ENCODE assay signal across 8 cellular contexts in genomic region chr10:26555719-26556368, GRCh38.
DNase-seq lines count a peak whose midpoint lies in the region; ATAC-seq and TF ChIP-seq lines count a peak whose summit lies in the region.

No MANE protein-coding gene starts in this region.

- no peaks in the 10 kb centered on the region for H3K27me3 ChIP-seq in colonic mucosa

- no peak overlapping the region for H3K27ac ChIP-seq in colonic mucosa

- no peaks in the 10 kb centered on the region for H3K9me3 ChIP-seq in colonic mucosa

- no peak for TF ChIP-seq CTCF in colonic mucosa (IDR thresholded peaks at IDR 0.05)

- H3K4me1 ChIP-seq in colonic mucosa: no peaks in the 10 kb centered on the region

- H3K36me3 ChIP-seq in colonic mucosa: no peaks in the 10 kb centered on the region

- ATAC-seq in GM21825 (IDR thresholded peaks at IDR 0.05; ENCODE audit: unreplicated experiment) (no peak), HG03571 (IDR thresholded peaks at IDR 0.05; ENCODE audit: unreplicated experiment) (no peak), HG02678 (IDR thresholded peaks at IDR 0.05; ENCODE audit: unreplicated experiment) (no peak)

- H3K9ac ChIP-seq in colonic mucosa (ENCODE audit: low read depth in 2 of 2, low read length in 2 of 2): no peak overlapping the region

- no peak overlapping the region for H3K4me3 ChIP-seq in colonic mucosa

- DNase-seq in A172 (ENCODE audit: low spot score) (peak; percentile 11), HK-2 (ENCODE audit: unreplicated experiment) (peak; percentile 29), colonic mucosa (peak; percentile 40), midbrain (lab: John Stamatoyannopoulos, UW) (peak; percentile 62), SW 1271 (lab: John Stamatoyannopoulos, UW) (no peak)

- intact Hi-C loops in colonic mucosa (cut with DNase I): loop anchor here (5.0 to 10.0 kb wide), 2 partner anchors 224 to 681 kb away; no protein-coding TSS in a partner anchor

Comparison
In these comparisons a context has a peak if more than half of its experiments do, and no peak if none do; other contexts are left out.
1. DNase-seq: peak in A172 (single experiment), HK-2 (single experiment), colonic mucosa (single experiment) and midbrain (single experiment); none in SW 1271 (0 of 2).